ENCODE assay signal across 1 cellular context in genomic region chr16:11276880-11277593, GRCh38.
TF ChIP-seq lines count a peak whose summit lies in the region.

No MANE protein-coding gene starts in this region.

TF ChIP-seq in IMR-90, 13 proteins besides CTCF, POLR2A, EP300 and RAD21:
- TF ChIP-seq NFE2L2 (IDR thresholded peaks at IDR 0.05; ENCODE audit: low read depth, low read length) (no peak), FOS (IDR thresholded peaks at IDR 0.05; ENCODE audit: low read depth, low read length) (no peak), CEBPB (IDR thresholded peaks at IDR 0.05; ENCODE audit: low read depth, low read length) (0 out of 2 replicates have a peak, but pooled peaks have one; percentile 33)
